29 cellular contexts compared by ENCODE assay signal in genomic region chr2:11069566-11070185, GRCh38.
"Had no signal": no experiment of that assay in that cellular context is flagged by ENCODE, and none has a peak within 500 bp of the region (broad histone marks: within the 10 kb centered on the region; RNA-seq: fewer than 3 reads in every experiment).

No MANE protein-coding gene starts in this region.

- H3K36me3 Mint-ChIP-seq: memory B cell; mesothelial cell of epicardium; naive B cell; natural killer cell treated with Interleukin-12 subunit alpha and Interleukin-12 subunit beta and Interleukin-15 and Interleukin-18, amount 100 ng/mL, for 72 hours; stimulated activated effector memory CD8-positive, alpha-beta T cell treated with anti-CD3 and anti-CD28 coated beads, Interleukin-12 subunit alpha, Interleukin-12 subunit beta, amount 100 ng/mL, for 72 hours had no signal

- H3K9me3 Mint-ChIP-seq: dendritic cell treated with granulocyte-macrophage colony-stimulating factor and Interleukin-4, amounts not matched to agents 40 ng/mL and 50 ng/mL, for 4 days; endodermal cell; memory B cell; natural killer cell treated with Interleukin-12 subunit alpha and Interleukin-12 subunit beta and Interleukin-15 and Interleukin-18, amount 100 ng/mL, for 72 hours; neural crest cell; stimulated activated effector memory CD8-positive, alpha-beta T cell treated with anti-CD3 and anti-CD28 coated beads, Interleukin-12 subunit alpha, Interleukin-12 subunit beta, amount 100 ng/mL, for 72 hours had no signal

- ATAC-seq: esophagus mucosa; foreskin keratinocyte; gastroesophageal sphincter; heart left ventricle; left colon; mucosa of descending colon; natural killer cell treated with Interleukin-12 subunit alpha and Interleukin-12 subunit beta and Interleukin-15 and Interleukin-18, amount 100 ng/mL, for 72 hours; psoas muscle; right cardiac atrium; stimulated activated effector memory CD8-positive, alpha-beta T cell treated with anti-CD3 and anti-CD28 coated beads, Interleukin-12 subunit alpha, Interleukin-12 subunit beta, amount 100 ng/mL, for 72 hours had no signal

- H3K36me3 ChIP-seq: gastroesophageal sphincter, heart left ventricle, left ventricle myocardium inferior, lower lobe of right lung, sigmoid colon, stomach, thyroid gland had no signal

- H2AFZ ChIP-seq: hepatocyte had no signal

- H3K4me3 ChIP-seq: gastroesophageal sphincter, heart left ventricle, hepatocyte, left ventricle myocardium inferior, lower lobe of right lung, mucosa of descending colon, psoas muscle, sigmoid colon, stomach, thyroid gland had no signal

- H3K79me2 ChIP-seq: hepatocyte had no signal

- H3K4me2 ChIP-seq: hepatocyte had no signal

- H3K4me1 ChIP-seq: foreskin keratinocyte, gastroesophageal sphincter, heart left ventricle, left ventricle myocardium inferior, lower lobe of right lung, psoas muscle, thyroid gland had no signal

- H3K27me3 ChIP-seq: thyroid gland had no signal

- H3K4me1 Mint-ChIP-seq: naive B cell had no signal

- DNase-seq: effector CD8-positive, alpha-beta T cell; endodermal cell; foreskin keratinocyte; heart left ventricle; kidney glomerular epithelial cell; left colon; left ventricle myocardium inferior; lower lobe of right lung; mucosa of descending colon; naive B cell; psoas muscle; right cardiac atrium; sigmoid colon; stimulated activated CD4-positive, alpha-beta T cell treated with anti-CD3 and anti-CD28 coated beads, Interleukin-2, amount 100 ng/mL, for 24 hours; stimulated activated CD4-positive, alpha-beta T cell treated with anti-CD3 and anti-CD28 coated beads, Interleukin-4, amount 100 ng/mL, for 24 hours; stimulated activated naive CD4-positive, alpha-beta T cell treated with Interleukin-2 at 50 U/mL for 16 hours; stomach; thyroid gland; trophoblast cell had no signal

- H3K9me3 ChIP-seq: gastroesophageal sphincter, heart left ventricle, left ventricle myocardium inferior, lower lobe of right lung, mucosa of descending colon, psoas muscle, sigmoid colon, stomach, thyroid gland had no signal

- H3K4me3 Mint-ChIP-seq: dendritic cell treated with granulocyte-macrophage colony-stimulating factor and Interleukin-4, amounts not matched to agents 40 ng/mL and 50 ng/mL, for 4 days; endodermal cell; memory B cell; mesothelial cell of epicardium; natural killer cell treated with Interleukin-12 subunit alpha and Interleukin-12 subunit beta and Interleukin-15 and Interleukin-18, amount 100 ng/mL, for 72 hours; neural crest cell; stimulated activated effector memory CD8-positive, alpha-beta T cell treated with anti-CD3 and anti-CD28 coated beads, Interleukin-12 subunit alpha, Interleukin-12 subunit beta, amount 100 ng/mL, for 72 hours had no signal

- H3K27ac ChIP-seq: epithelial cell of prostate, foreskin keratinocyte, gastroesophageal sphincter, heart left ventricle, hepatocyte, left ventricle myocardium inferior, lower lobe of right lung, psoas muscle, sigmoid colon, stomach, thyroid gland had no signal

- H3K27ac Mint-ChIP-seq: dendritic cell treated with granulocyte-macrophage colony-stimulating factor and Interleukin-4, amounts not matched to agents 40 ng/mL and 50 ng/mL, for 4 days; endodermal cell; memory B cell; mesothelial cell of epicardium; naive B cell; natural killer cell treated with Interleukin-12 subunit alpha and Interleukin-12 subunit beta and Interleukin-15 and Interleukin-18, amount 100 ng/mL, for 72 hours; stimulated activated effector memory CD8-positive, alpha-beta T cell treated with anti-CD3 and anti-CD28 coated beads, Interleukin-12 subunit alpha, Interleukin-12 subunit beta, amount 100 ng/mL, for 72 hours had no signal
